Comparison of ENCODE assay signal across 25 cellular contexts in the genomic region with DNA sequence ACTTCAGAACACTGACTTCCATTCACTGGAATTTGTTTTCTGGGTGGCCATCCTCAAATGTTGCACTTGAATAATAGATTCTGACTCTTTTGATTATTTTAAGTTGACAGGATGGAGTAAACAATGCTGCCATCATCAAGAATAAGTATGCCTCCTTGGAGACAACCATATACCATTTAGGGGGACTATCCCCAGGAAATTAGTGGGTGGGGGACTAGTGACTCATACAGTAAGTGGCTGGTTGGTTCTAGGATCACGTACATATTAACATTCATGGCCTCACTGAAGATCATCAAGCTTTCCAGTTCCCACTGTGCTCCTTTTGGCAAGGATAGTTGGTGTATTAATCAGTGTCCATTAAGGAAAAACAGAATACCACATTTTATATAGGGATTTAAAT.
"Had no signal": no experiment of that assay in that cellular context is flagged by ENCODE, and none has a peak within 500 bp of the region (broad histone marks: within the 10 kb centered on the region; RNA-seq: fewer than 3 reads in every experiment).

No MANE protein-coding gene starts in this region.

- H3K4me1 Mint-ChIP-seq: endodermal cell had no signal

- H3K27ac ChIP-seq: colonic mucosa, coronary artery, dorsolateral prefrontal cortex, epithelial cell of prostate, esophagus muscularis mucosa, esophagus squamous epithelium, foreskin keratinocyte, gastrocnemius medialis, gastroesophageal sphincter, heart left ventricle, heart right ventricle had no signal

- H3K9me3 Mint-ChIP-seq: dendritic cell treated with granulocyte-macrophage colony-stimulating factor and Interleukin-4, amounts not matched to agents 40 ng/mL and 50 ng/mL, for 4 days; endodermal cell had no signal

- H3K27ac Mint-ChIP-seq: dendritic cell treated with granulocyte-macrophage colony-stimulating factor and Interleukin-4, amounts not matched to agents 40 ng/mL and 50 ng/mL, for 4 days; effector memory CD8-positive, alpha-beta T cell; endodermal cell had no signal

- DNase-seq: colonic mucosa; cortex of kidney; dermis blood vessel endothelial cell; dorsolateral prefrontal cortex; effector CD4-positive, alpha-beta T cell; effector CD8-positive, alpha-beta T cell; effector memory CD4-positive, alpha-beta T cell; effector memory CD8-positive, alpha-beta T cell; endodermal cell; erythroblast; esophagus squamous epithelium; foreskin fibroblast; foreskin keratinocyte; foreskin melanocyte; gastrocnemius medialis; glutamatergic neuron; head of caudate nucleus; heart left ventricle; heart right ventricle had no signal

- H3K4me3 Mint-ChIP-seq: dendritic cell treated with granulocyte-macrophage colony-stimulating factor and Interleukin-4, amounts not matched to agents 40 ng/mL and 50 ng/mL, for 4 days; effector memory CD8-positive, alpha-beta T cell; endodermal cell had no signal

- H3K27me3 ChIP-seq: colonic mucosa, esophagus muscularis mucosa, esophagus squamous epithelium, foreskin keratinocyte, gastrocnemius medialis, gastroesophageal sphincter, heart left ventricle, heart right ventricle had no signal

- ATAC-seq: effector memory CD8-positive, alpha-beta T cell; esophagus mucosa; foreskin keratinocyte; gastrocnemius medialis; gastroesophageal sphincter; heart left ventricle; heart right ventricle had no signal

- H3K36me3 ChIP-seq: colonic mucosa, esophagus muscularis mucosa, esophagus squamous epithelium, gastrocnemius medialis, gastroesophageal sphincter, heart left ventricle, heart right ventricle had no signal

- H3K27me3 Mint-ChIP-seq: dendritic cell treated with granulocyte-macrophage colony-stimulating factor and Interleukin-4, amounts not matched to agents 40 ng/mL and 50 ng/mL, for 4 days; effector memory CD8-positive, alpha-beta T cell had no signal

- H3K4me3 ChIP-seq: colonic mucosa, coronary artery, dorsolateral prefrontal cortex, esophagus muscularis mucosa, esophagus squamous epithelium, gastrocnemius medialis, gastroesophageal sphincter, heart left ventricle, heart right ventricle had no signal

- H3K4me1 ChIP-seq: colonic mucosa, esophagus muscularis mucosa, esophagus squamous epithelium, foreskin keratinocyte, gastrocnemius medialis, gastroesophageal sphincter had no signal

- H3K9me3 ChIP-seq: colonic mucosa, esophagus muscularis mucosa, esophagus squamous epithelium, gastrocnemius medialis, gastroesophageal sphincter, heart left ventricle, heart right ventricle had no signal
